8 cellular contexts compared by ENCODE assay signal in the genomic region with DNA sequence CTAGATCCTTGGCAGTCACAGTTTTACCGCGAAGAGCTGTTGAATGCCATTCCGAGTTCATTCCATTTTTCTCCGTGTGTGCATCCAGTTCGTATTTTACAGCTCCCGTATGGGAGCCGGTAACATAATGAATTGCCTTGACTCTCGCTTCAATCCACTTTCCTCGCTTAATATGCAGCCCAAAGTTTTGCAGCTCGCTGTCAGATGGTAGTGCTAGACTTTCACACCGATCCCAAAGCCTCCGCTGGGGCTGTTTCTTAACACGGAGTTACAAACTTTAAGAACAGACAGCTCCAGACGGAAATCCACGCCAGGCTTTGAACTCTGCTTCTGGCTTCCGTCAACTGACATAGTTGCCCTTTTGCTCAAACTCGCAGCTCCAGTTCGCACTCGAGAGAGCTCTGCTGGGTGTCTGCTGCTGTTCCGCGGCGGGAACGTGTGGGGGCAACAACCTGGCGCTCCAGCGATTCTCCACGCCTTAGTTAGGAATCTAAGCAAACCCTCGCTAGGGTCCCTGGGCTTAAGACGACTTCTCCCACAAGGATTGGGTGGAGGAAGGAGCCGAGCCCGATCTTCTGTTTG. TPM values are rescaled to one million over a fixed set of nuclear protein-coding genes. Genes with fewer than 3 reads are reported as not detected.
DNase-seq lines count a peak whose midpoint lies in the region; ATAC-seq, FAIRE-seq and TF ChIP-seq lines count a peak whose summit lies in the region.

No MANE protein-coding gene starts in this region.

- H3K4me1 Mint-ChIP-seq in Caco-2 (ENCODE audit: low read depth, unreplicated experiment): peaks cover 17% of the 10 kb centered on the region

- DNase-seq in Caco-2 (peak; percentile 89 to 93), H54 (ENCODE audit: insufficient read length, low spot score) (no peak), NCI-H2107 (lab: John Stamatoyannopoulos, UW) (peak; percentile 95), UCSD-AML1 (lab: John Stamatoyannopoulos, UW; ENCODE audit: unreplicated experiment) (peak; percentile 86), brain microvascular endothelial cell (peak; percentile 93), iPS DF 6.9 (ENCODE audit: low read depth, low spot score) (no peak), sciatic nerve (ENCODE audit: low spot score) (peak; percentile 88)

- no CpG with 5 or more reads among the region's 30 CpGs for WGBS in iPS DF 6.9 (ENCODE audit: insufficient coverage, insufficient read length)

- no peaks in the 10 kb centered on the region for H3K9me3 Mint-ChIP-seq in Caco-2 (ENCODE audit: unreplicated experiment)

- intact Hi-C loops in Caco-2 (cut with micrococcal nuclease; ENCODE audit: unreplicated experiment): loop anchor here (1.0 to 10.0 kb wide), 4 partner anchors 15 to 172 kb away; partner anchors contain the start of gene SFN
- intact Hi-C loops in sciatic nerve (cut with DNase I): loop anchor here (2.0 kb wide), 1 partner anchor 68 kb away; no protein-coding TSS in a partner anchor

- H3K27ac ChIP-seq in brain microvascular endothelial cell (peak overlapping the region; percentile 68), iPS DF 6.9 (ENCODE audit: low read length) (peak overlapping the region; percentile 4)

- H3K36me3 Mint-ChIP-seq in Caco-2 (ENCODE audit: insufficient read depth, unreplicated experiment): peaks cover 37% of the 10 kb centered on the region

- H3K27me3 ChIP-seq in Caco-2 (replicated peaks; ENCODE audit: control insufficient read depth, insufficient read depth, low read length): no peaks in the 10 kb centered on the region
- H3K27me3 ChIP-seq in brain microvascular endothelial cell (replicated peaks): no peaks in the 10 kb centered on the region
- no peaks in the 10 kb centered on the region for H3K27me3 ChIP-seq in iPS DF 6.9 (ENCODE audit: control insufficient read depth, insufficient read depth, low read length)

- in situ Hi-C loops in brain microvascular endothelial cell (cut with HindIII; ENCODE audit: low pct_ligation_motif_present, low sequenced_read_pairs): no loop called here

- H3K27me3 Mint-ChIP-seq in Caco-2 (ENCODE audit: insufficient read depth, unreplicated experiment): no peaks in the 10 kb centered on the region

- H3K36me3 ChIP-seq in Caco-2 (ENCODE audit: control insufficient read depth, insufficient read depth, low read length) (no peaks in the 10 kb centered on the region), brain microvascular endothelial cell (replicated peaks) (no peaks in the 10 kb centered on the region), iPS DF 6.9 (ENCODE audit: control insufficient read depth, insufficient read depth, low read length) (no peaks in the 10 kb centered on the region)

- peak; percentile 66; the same call in 1 of the 2 replicates for TF ChIP-seq POLR2A in H54 (IDR thresholded peaks at IDR 0.05; ENCODE audit: low read depth, low read length)

- POLR2A ChIA-PET in Caco-2 (lab: Charles Lee): interaction anchor here (0.6 to 2.5 kb wide), 10 partner anchors 15 to 191 kb away, joined by 3 to 16 read pairs (median 4); partner anchors contain the start of genes PIGV and RPS6KA1

- FAIRE-seq in H54 (lab: Jason Lieb, UNC): peak; percentile 90

- peak; percentile 82 for ATAC-seq in sciatic nerve
- no peak for ATAC-seq in HG02884 (IDR thresholded peaks at IDR 0.05; ENCODE audit: unreplicated experiment)

- H3K9me3 ChIP-seq in Caco-2: no peaks in the 10 kb centered on the region
- H3K9me3 ChIP-seq in iPS DF 6.9 (ENCODE audit: control insufficient read depth, insufficient read depth, low read length): no peaks in the 10 kb centered on the region

- peak overlapping the region; percentile 97 for H3K27ac Mint-ChIP-seq in Caco-2 (ENCODE audit: unreplicated experiment)

- TF ChIP-seq CTCF in Caco-2 (IDR thresholded peaks at IDR 0.05; ENCODE audit: insufficient read depth in 1 of 2, low read depth in 1 of 2, low read length in 1 of 2, severe bottlenecking in 1 of 2, unreplicated experiment in 1 of 2): peak in 1 of 2 experiments; percentile 23
- peak; percentile 42 for TF ChIP-seq CTCF in brain microvascular endothelial cell (IDR thresholded peaks at IDR 0.05; ENCODE audit: low read depth, low read length, missing control alignments)

- CTCF ChIA-PET in Caco-2 (lab: Charles Lee): interaction anchor here (0.5 to 2.2 kb wide), 7 partner anchors 15 to 1776 kb away, joined by 3 to 38 read pairs (median 3); partner anchors contain the start of gene PIGV

- H3K4me3 Mint-ChIP-seq in Caco-2 (ENCODE audit: unreplicated experiment): no peak overlapping the region

- no TSS peak for BruUV-seq in Caco-2 (replicated peaks; lab: Mats Ljungman, UMichigan)

- H3K4me1 ChIP-seq in Caco-2 (peaks cover 24% of the 10 kb centered on the region), iPS DF 6.9 (ENCODE audit: control insufficient read depth, insufficient read depth, low read length) (no peaks in the 10 kb centered on the region; the same call in 1 of the 2 replicates)

- H3K4me3 ChIP-seq in Caco-2 (ENCODE audit: low read depth, low read length) (peak overlapping the region; percentile 45), brain microvascular endothelial cell (ENCODE audit: low read depth, low read length) (peak overlapping the region; percentile 64), iPS DF 6.9 (ENCODE audit: low read length) (peak overlapping the region; percentile 37; the same call in 1 of the 2 replicates)

RNA-seq across cellular contexts. Expression of gene ARID1A, which starts 3.5 kb away (rescaled TPM):
- total RNA-seq in Caco-2 (2022) (66.5 and 73.3 TPM in 2 replicates), sciatic nerve (83.8 TPM)

Comparison
In these comparisons a context has a peak if more than half of its experiments do, and no peak if none do; other contexts are left out.
1. DNase-seq: peak in Caco-2 (2 of 2), NCI-H2107 (single experiment), UCSD-AML1 (single experiment), brain microvascular endothelial cell (single experiment) and sciatic nerve (single experiment); none in H54 (single experiment) and iPS DF 6.9 (single experiment).
2. Peak in every context shown above with its lines, with median percentiles within 50 percentile points of each other: H3K4me3 ChIP-seq.